11 cellular contexts compared by ENCODE assay signal in the genomic region with DNA sequence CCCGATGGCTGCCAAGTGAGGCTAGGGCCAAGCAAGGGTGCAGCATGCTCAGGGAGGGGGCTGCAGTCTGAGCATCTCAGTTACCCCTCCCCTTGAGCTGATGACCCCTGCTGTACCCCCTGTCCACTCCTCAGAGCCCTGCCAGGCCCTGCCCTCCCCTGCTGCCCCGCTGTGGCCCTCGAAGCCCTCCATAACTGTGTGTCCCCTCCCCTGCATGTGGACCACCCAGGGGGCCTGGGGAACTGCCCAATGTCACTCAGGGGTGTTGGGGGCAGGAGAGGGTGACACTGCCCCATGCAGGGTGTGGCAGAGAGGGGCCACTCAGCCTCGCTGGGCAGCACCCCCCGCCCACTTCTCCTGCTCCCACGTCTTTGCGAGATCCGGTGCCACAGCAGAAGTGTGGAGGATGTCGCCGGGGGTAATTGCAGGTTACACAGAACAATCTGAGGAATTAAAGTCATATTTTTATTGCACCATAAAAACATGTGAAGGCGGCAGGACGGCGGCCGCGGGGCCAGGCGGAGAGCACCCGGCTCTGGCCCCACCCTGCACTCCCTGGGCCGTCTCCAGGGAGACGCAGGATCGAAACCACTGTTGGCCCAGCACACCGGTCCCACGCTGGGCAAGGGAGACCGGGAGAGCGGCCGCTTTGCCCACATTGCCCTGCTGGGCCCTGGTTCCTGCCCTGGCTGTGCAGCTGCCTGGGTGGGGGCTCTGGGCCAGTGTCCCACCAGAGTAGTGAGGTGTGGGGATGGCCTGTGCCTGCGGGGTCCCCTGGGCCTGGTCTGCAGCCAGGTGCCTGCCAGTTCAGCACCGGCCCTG. TPM values are rescaled to one million over a fixed set of nuclear protein-coding genes. Genes with fewer than 3 reads are reported as not detected.
DNase-seq lines count a peak whose midpoint lies in the region; ATAC-seq, FAIRE-seq and TF ChIP-seq lines count a peak whose summit lies in the region.
"Had no signal": no experiment of that assay in that cellular context is flagged by ENCODE, and none has a peak within 500 bp of the region (broad histone marks: within the 10 kb centered on the region; RNA-seq: fewer than 3 reads in every experiment).

No MANE protein-coding gene starts in this region.

- no peak overlapping the region for H3K4me3 Mint-ChIP-seq in CD4-positive, alpha-beta T cell
- no peak overlapping the region for H3K4me3 Mint-ChIP-seq in chondrocyte (ENCODE audit: unreplicated experiment)

- peaks cover 9% of the 10 kb centered on the region for H3K4me1 Mint-ChIP-seq in CD4-positive, alpha-beta T cell (ENCODE audit: low read depth)
- peaks cover 19% of the 10 kb centered on the region for H3K4me1 Mint-ChIP-seq in chondrocyte (ENCODE audit: low read depth)

- intact Hi-C loops in CD4-positive, alpha-beta T cell (cut with DNase I, micrococcal nuclease): no loop called here

- H3K36me3 Mint-ChIP-seq in CD4-positive, alpha-beta T cell (ENCODE audit: low read depth): no peaks in the 10 kb centered on the region
- H3K36me3 Mint-ChIP-seq in chondrocyte (ENCODE audit: low read depth): no peaks in the 10 kb centered on the region

- no peaks in the 10 kb centered on the region for H3K79me2 ChIP-seq in osteoblast (ENCODE audit: insufficient read depth, low read length)

- H3K27ac ChIP-seq in CD4-positive, alpha-beta T cell (ENCODE audit: low read depth, low read length): no peak overlapping the region
- no peak overlapping the region for H3K27ac ChIP-seq in osteoblast (ENCODE audit: low read depth, low read length)
- H3K27ac ChIP-seq: neutrophil had no signal

- H3K27me3 Mint-ChIP-seq in CD4-positive, alpha-beta T cell: no peaks in the 10 kb centered on the region
- no peaks in the 10 kb centered on the region for H3K27me3 Mint-ChIP-seq in chondrocyte (ENCODE audit: low read depth)

- H3K36me3 ChIP-seq in osteoblast (ENCODE audit: insufficient read depth, low read length): no peaks in the 10 kb centered on the region

- no peak for DNase-seq in CD4-positive, alpha-beta T cell
- DNase-seq in GM12892 (ENCODE audit: insufficient read length) (peak; percentile 18), chondrocyte (ENCODE audit: low spot score) (peak; percentile 89), osteoblast (ENCODE audit: insufficient read length, low spot score, missing footprints) (peak; percentile 87)
- DNase-seq: KBM-7 had no signal

- peaks cover 30% of the 10 kb centered on the region for H3K4me1 ChIP-seq in osteoblast (ENCODE audit: insufficient read depth, low read length)

- FAIRE-seq in GM12892 (lab: Jason Lieb, UNC): no peak
- FAIRE-seq: keratinocyte had no signal

- POLR2A ChIA-PET in CD4-positive, alpha-beta T cell (lab: Charles Lee): interaction anchor here (0.9 to 1.6 kb wide), 4 partner anchors 18 to 19 kb away, joined by 3 to 17 read pairs (median 6); a partner anchor contains a TSS

- no peak overlapping the region for H2AFZ ChIP-seq in osteoblast (ENCODE audit: low read length)

- H4K20me1 ChIP-seq in osteoblast (ENCODE audit: insufficient read depth, low read length): no peaks in the 10 kb centered on the region

- no peaks in the 10 kb centered on the region for H3K9me3 Mint-ChIP-seq in CD4-positive, alpha-beta T cell
- H3K9me3 Mint-ChIP-seq in chondrocyte (ENCODE audit: low read depth): no peaks in the 10 kb centered on the region

- H3K4me2 ChIP-seq in osteoblast (ENCODE audit: insufficient read depth, low read length): peak overlapping the region; percentile 32

- ATAC-seq in CD4-positive, alpha-beta T cell (ENCODE audit: poor library complexity): no peak
- ATAC-seq in HG03442 (IDR thresholded peaks at IDR 0.05; ENCODE audit: unreplicated experiment) (no peak), GM18870 (IDR thresholded peaks at IDR 0.05; ENCODE audit: unreplicated experiment) (no peak), HG02870 (IDR thresholded peaks at IDR 0.05; ENCODE audit: unreplicated experiment) (no peak)
- ATAC-seq: HCT116 had no signal

- no peaks in the 10 kb centered on the region for H3K9me3 ChIP-seq in CD4-positive, alpha-beta T cell (ENCODE audit: control insufficient read depth, low read length)
- H3K9me3 ChIP-seq in osteoblast (ENCODE audit: low read depth, low read length): no peaks in the 10 kb centered on the region
- H3K9me3 ChIP-seq: neutrophil had no signal

- no peak for TF ChIP-seq CTCF in CD4-positive, alpha-beta T cell (IDR thresholded peaks at IDR 0.05)
- no peak for TF ChIP-seq CTCF in chondrocyte (IDR thresholded peaks at IDR 0.05)
- TF ChIP-seq CTCF in osteoblast (IDR thresholded peaks at IDR 0.05; ENCODE audit: extremely low read depth, low read depth, low read length): no peak

- CTCF ChIA-PET in CD4-positive, alpha-beta T cell (lab: Charles Lee): no interaction called here

- no peak for TF ChIP-seq POLR2A in GM12892 (IDR thresholded peaks at IDR 0.05; ENCODE audit: low read depth, low read length)

- peak overlapping the region; percentile 25 for H3K4me3 ChIP-seq in osteoblast (ENCODE audit: insufficient read depth, low read length)

- peak overlapping the region; percentile 76 for H3K27ac Mint-ChIP-seq in CD4-positive, alpha-beta T cell
- no peak overlapping the region for H3K27ac Mint-ChIP-seq in chondrocyte (ENCODE audit: unreplicated experiment)

- H3K27me3 ChIP-seq in CD4-positive, alpha-beta T cell (ENCODE audit: control insufficient read depth, insufficient read depth, low read length): no peaks in the 10 kb centered on the region
- no peaks in the 10 kb centered on the region for H3K27me3 ChIP-seq in osteoblast (ENCODE audit: insufficient read depth, low read length)
- H3K27me3 ChIP-seq: neutrophil had no signal

RNA-seq across cellular contexts. Expression of a gene that starts 18.7 kb away (rescaled TPM):
- 1 to 10 TPM; 3.0 to 6.5 TPM for total RNA-seq in CD4-positive, alpha-beta T cell
- 1.6 TPM for polyA plus RNA-seq in GM12892 (2012; ENCODE audit: missing spikeins)
- 4.9 to 5.3 TPM (median 5.0 TPM) in 3 replicates for total RNA-seq in chondrocyte
- total RNA-seq in osteoblast: 4.0 and 5.6 TPM in 2 replicates

RNA-seq across cellular contexts. Expression of a gene that starts 18.7 kb away (rescaled TPM):
- 10 to 100 TPM; 24.7 TPM for total RNA-seq in CD4-positive, alpha-beta T cell
- 5.6 TPM for polyA plus RNA-seq in GM12892 (2012; ENCODE audit: missing spikeins)
- 15.6 to 24.5 TPM (median 18.2 TPM) in 3 replicates for total RNA-seq in chondrocyte
- total RNA-seq in osteoblast: 10.3 and 11.9 TPM in 2 replicates

Comparison
In these comparisons a context has a peak if more than half of its experiments do, and no peak if none do; other contexts are left out.
1. DNase-seq: peak in GM12892 (single experiment), chondrocyte (single experiment) and osteoblast (single experiment); none in CD4-positive, alpha-beta T cell (0 of 10).